Comparison of ENCODE assay signal across 20 cellular contexts in the genomic region with DNA sequence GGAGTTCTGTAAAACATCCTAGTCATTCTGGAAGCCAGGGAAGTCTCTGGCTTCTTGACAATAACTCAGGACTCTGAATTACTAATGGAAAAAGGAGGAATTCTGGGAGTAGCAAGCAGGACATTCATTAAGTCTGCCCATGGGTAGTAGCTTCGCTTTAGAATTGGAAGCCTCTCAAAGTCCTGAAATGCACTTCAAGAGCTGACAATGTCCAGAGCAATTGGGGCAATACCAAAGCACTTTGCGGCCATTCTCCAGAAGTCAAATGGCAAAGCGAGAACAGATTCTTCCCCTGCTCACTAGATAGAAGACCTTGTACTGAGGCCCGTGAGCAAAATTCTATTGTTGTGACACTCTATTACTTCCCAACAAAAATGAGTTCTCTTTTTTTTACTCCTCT.
"Had no signal": no experiment of that assay in that cellular context is flagged by ENCODE, and none has a peak within 500 bp of the region (broad histone marks: within the 10 kb centered on the region; RNA-seq: fewer than 3 reads in every experiment).

No MANE protein-coding gene starts in this region.

- DNase-seq: activated CD4-positive, alpha-beta T cell treated with anti-CD3 and anti-CD28 coated beads for 4 hours; activated CD8-positive, alpha-beta memory T cell treated with anti-CD3 and anti-CD28 coated beads, Interleukin-2, amount 50 U/mL, for 4 hours; activated CD8-positive, alpha-beta T cell treated with anti-CD3 and anti-CD28 coated beads for 36 hours; activated gamma-delta T cell treated with Interleukin-2 at 50 U/mL for 16 hours; activated naive CD4-positive, alpha-beta T cell treated with anti-CD3 and anti-CD28 coated beads, Interleukin-2, amount 50 U/mL, for 16 hours; activated naive CD8-positive, alpha-beta T cell treated with anti-CD3 and anti-CD28 coated beads, Interleukin-2, amount 10 ng/mL, durations not matched to agents 7 days and 5 days; activated T-cell treated with anti-CD3 and anti-CD28 coated beads, Interleukin-2, amount 50 U/mL, for 72 hours; aorta; KG1; NCI-H1048; NCI-H187 treated with DMSO at 0.1 percent for 48 hours; NCI-H2081 treated with DMSO at 0.1 percent for 48 hours; NCI-H446; NCI-H524; PC-3; SW 1271 had no signal

- H3K27me3 ChIP-seq: adrenal gland, SJSA1 had no signal

- H3K4me3 ChIP-seq: adrenal gland, SJSA1 had no signal

- H3K27ac ChIP-seq: adrenal gland had no signal

- ATAC-seq: activated CD4-positive, CD25-positive, alpha-beta regulatory T cell treated with anti-CD3 and anti-CD28 coated beads, Interleukin-2, amount 50 U/mL, for 24 hours; activated CD8-positive, alpha-beta T cell treated with anti-CD3 and anti-CD28 coated beads for 36 hours; activated T-cell treated with anti-CD3 and anti-CD28 coated beads, Interleukin-2, amount 50 U/mL, for 72 hours; PC-3; SK-N-SH treated with all-trans-retinoic acid at 6 μM for 48 hours had no signal
